ENCODE assay signal across 17 cellular contexts in genomic region chr3:131553495-131554247, GRCh38. TPM values are rescaled to one million over a fixed set of nuclear protein-coding genes. Genes with fewer than 3 reads are reported as not detected.
A peak's percentile ranks its signal among the peaks of the same experiment; 100 is the strongest.
DNase-seq lines count a peak whose midpoint lies in the region; ATAC-seq and TF ChIP-seq lines count a peak whose summit lies in the region.
"Had no signal": no experiment of that assay in that cellular context is flagged by ENCODE, and none has a peak within 500 bp of the region (broad histone marks: within the 10 kb centered on the region; RNA-seq: fewer than 3 reads in every experiment).

No MANE protein-coding gene starts in this region.

- H3K36me3 Mint-ChIP-seq in stimulated activated naive B cell treated with anti-CD40 and anti-IgM and Interleukin-4, amounts not matched to agents 10 μg/mL and 1 μg/mL and 100 μg/mL, for 72 hours: no peaks in the 10 kb centered on the region
- H3K36me3 Mint-ChIP-seq: activated naive CD8-positive, alpha-beta T cell treated with anti-CD3 and anti-CD28 coated beads for 36 hours had no signal

- intact Hi-C loops in aorta (cut with DNase I): no loop called here

- no peak overlapping the region for H3K4me3 Mint-ChIP-seq in stimulated activated naive B cell treated with anti-CD40 and anti-IgM and Interleukin-4, amounts not matched to agents 10 μg/mL and 1 μg/mL and 100 μg/mL, for 72 hours
- H3K4me3 Mint-ChIP-seq: activated naive CD8-positive, alpha-beta T cell treated with anti-CD3 and anti-CD28 coated beads for 36 hours; stimulated activated naive CD8-positive, alpha-beta T cell treated with anti-CD3 and anti-CD28 coated beads, Interleukin-15, Interleukin-2, amounts not matched to agents 100 ng/mL and 50 ng/mL, for 24 hours had no signal

- peaks cover 4 to 26% of the 10 kb centered on the region in 2 donors for H3K27me3 Mint-ChIP-seq in stimulated activated naive B cell treated with anti-CD40 and anti-IgM and Interleukin-4, amounts not matched to agents 10 μg/mL and 1 μg/mL and 100 μg/mL, for 72 hours

- no peak overlapping the region for H3K27ac Mint-ChIP-seq in stimulated activated naive B cell treated with anti-CD40 and anti-IgM and Interleukin-4, amounts not matched to agents 10 μg/mL and 1 μg/mL and 100 μg/mL, for 72 hours
- H3K27ac Mint-ChIP-seq: activated naive CD8-positive, alpha-beta T cell treated with anti-CD3 and anti-CD28 coated beads for 36 hours; stimulated activated naive CD8-positive, alpha-beta T cell treated with anti-CD3 and anti-CD28 coated beads, Interleukin-15, Interleukin-2, amounts not matched to agents 100 ng/mL and 50 ng/mL, for 24 hours had no signal

- ATAC-seq in GM21723 (IDR thresholded peaks at IDR 0.05; ENCODE audit: unreplicated experiment): peak; percentile 97
- peak; percentile 92 for ATAC-seq in HG03135 (IDR thresholded peaks at IDR 0.05; ENCODE audit: unreplicated experiment)
- peak; percentile 49 to 50 for ATAC-seq in stimulated activated naive B cell treated with anti-CD40 and anti-IgM and Interleukin-4, amounts not matched to agents 10 μg/mL and 1 μg/mL and 100 μg/mL, for 72 hours (replicated peaks)
- no peak for ATAC-seq in aorta (ENCODE audit: low FRiP score)
- ATAC-seq: gastrocnemius medialis had no signal

- no peak for TF ChIP-seq POLR2A in erythroblast (IDR thresholded peaks at IDR 0.05; ENCODE audit: low read length)

- 73 to 82% methylated on average over 3 of the region's 3 CpGs for WGBS in aorta, 2 donors

- no peak overlapping the region for H3K27ac ChIP-seq in aorta (ENCODE audit: low read depth in 1 of 2, low read length in 2 of 2)
- H3K27ac ChIP-seq: 22Rv1, gastrocnemius medialis, left ventricle myocardium inferior, SK-N-MC had no signal

- H3K9me3 Mint-ChIP-seq in stimulated activated naive B cell treated with anti-CD40 and anti-IgM and Interleukin-4, amounts not matched to agents 10 μg/mL and 1 μg/mL and 100 μg/mL, for 72 hours: no peaks in the 10 kb centered on the region
- H3K9me3 Mint-ChIP-seq: activated naive CD8-positive, alpha-beta T cell treated with anti-CD3 and anti-CD28 coated beads for 36 hours; stimulated activated naive CD8-positive, alpha-beta T cell treated with anti-CD3 and anti-CD28 coated beads, Interleukin-15, Interleukin-2, amounts not matched to agents 100 ng/mL and 50 ng/mL, for 24 hours had no signal

- H3K9me3 ChIP-seq in aorta (ENCODE audit: control insufficient read depth, low read length): no peaks in the 10 kb centered on the region
- H3K9me3 ChIP-seq: gastrocnemius medialis, left ventricle myocardium inferior had no signal

- no peaks in the 10 kb centered on the region for H3K27me3 ChIP-seq in aorta (ENCODE audit: control insufficient read depth in 1 of 2, insufficient read depth in 2 of 2, low read length in 1 of 2)
- H3K27me3 ChIP-seq: gastrocnemius medialis had no signal

- peak; percentile 12 for DNase-seq in NCI-H82 (lab: John Stamatoyannopoulos, UW)
- DNase-seq in NCI-H82 treated with DMSO at 0.1 percent for 48 hours (lab: John Stamatoyannopoulos, UW; ENCODE audit: unreplicated experiment): no peak
- no peak for DNase-seq in stimulated activated naive B cell treated with anti-CD40 and anti-IgM and Interleukin-4, amounts not matched to agents 10 μg/mL and 1 μg/mL and 100 μg/mL, for 72 hours
- no peak for DNase-seq in HuH-7.5 (ENCODE audit: low spot score)
- no peak for DNase-seq in erythroblast (lab: John Stamatoyannopoulos, UW)
- no peak for DNase-seq in aorta
- DNase-seq: activated CD4-positive, alpha-beta T cell treated with anti-CD3 and anti-CD28 coated beads for 4 hours; activated naive CD8-positive, alpha-beta T cell treated with anti-CD3 and anti-CD28 coated beads for 36 hours; gastrocnemius medialis; Kasumi-1; left ventricle myocardium inferior; NCI-H526 treated with DMSO at 0.1 percent for 48 hours had no signal

- H3K4me1 ChIP-seq in aorta (ENCODE audit: control insufficient read depth in 1 of 2, insufficient read depth in 2 of 2, low read length in 2 of 2): no peaks in the 10 kb centered on the region
- H3K4me1 ChIP-seq: gastrocnemius medialis, left ventricle myocardium inferior had no signal

- peaks cover 0 to 9% of the 10 kb centered on the region in 2 donors for H3K4me1 Mint-ChIP-seq in stimulated activated naive B cell treated with anti-CD40 and anti-IgM and Interleukin-4, amounts not matched to agents 10 μg/mL and 1 μg/mL and 100 μg/mL, for 72 hours

- no peak overlapping the region for H3K4me3 ChIP-seq in aorta (ENCODE audit: low read length in 2 of 2)
- H3K4me3 ChIP-seq: gastrocnemius medialis, left ventricle myocardium inferior, SK-N-MC had no signal

- H3K36me3 ChIP-seq in aorta (ENCODE audit: control insufficient read depth in 1 of 2, insufficient read depth in 2 of 2, low read length in 1 of 2): peaks cover 0 to 2% of the 10 kb centered on the region in 2 donors
- H3K36me3 ChIP-seq: gastrocnemius medialis, left ventricle myocardium inferior had no signal

RNA-seq across cellular contexts. Expression of gene MRPL3, which starts 50.9 kb away (rescaled TPM):
- total RNA-seq in aorta: 10 to 100 TPM; 44.7 to 52.5 TPM
- 10 to 100 TPM; 40.9 to 51.7 TPM for polyA plus RNA-seq in aorta
